Comparison of ENCODE assay signal across 15 cellular contexts in genomic region chr6:157673596-157673995, GRCh38.
DNase-seq lines count a peak whose midpoint lies in the region; ATAC-seq and TF ChIP-seq lines count a peak whose summit lies in the region.
"Had no signal": no experiment of that assay in that cellular context is flagged by ENCODE, and none has a peak within 500 bp of the region (broad histone marks: within the 10 kb centered on the region; RNA-seq: fewer than 3 reads in every experiment).

No MANE protein-coding gene starts in this region.

- no peak for TF ChIP-seq CTCF in upper lobe of right lung (IDR thresholded peaks at IDR 0.05)

- POLR2A ChIA-PET in activated CD4-positive, alpha-beta memory T cell treated with anti-CD3 and anti-CD28 coated beads, Interleukin-2, amount 10 ng/mL, durations not matched to agents 7 days and 5 days (lab: Charles Lee), result no interaction called here
- POLR2A ChIA-PET in CD4-positive, alpha-beta memory T cell (lab: Charles Lee; ENCODE audit: partially characterized antibody), result no interaction called here

- peaks cover 25% of the 10 kb centered on the region for H3K4me1 ChIP-seq in upper lobe of right lung
- no peaks in the 10 kb centered on the region for H3K4me1 ChIP-seq in CD4-positive, alpha-beta memory T cell (ENCODE audit: insufficient read depth, low read length)

- H3K4me3 ChIP-seq in upper lobe of right lung, result no peak overlapping the region
- H3K4me3 ChIP-seq in CD4-positive, alpha-beta memory T cell (ENCODE audit: low read length in 2 of 2), result no peak overlapping the region

- no peaks in the 10 kb centered on the region for H3K36me3 Mint-ChIP-seq in activated CD4-positive, alpha-beta memory T cell treated with anti-CD3 and anti-CD28 coated beads, Interleukin-2, amount 10 ng/mL, durations not matched to agents 7 days and 5 days (ENCODE audit: low read depth)
- no peaks in the 10 kb centered on the region for H3K36me3 Mint-ChIP-seq in CD4-positive, alpha-beta memory T cell
- H3K36me3 Mint-ChIP-seq: CD4-positive, CD25-positive, alpha-beta regulatory T cell had no signal

- H3K9me3 Mint-ChIP-seq in activated CD4-positive, alpha-beta memory T cell treated with anti-CD3 and anti-CD28 coated beads, Interleukin-2, amount 10 ng/mL, durations not matched to agents 7 days and 5 days, result no peaks in the 10 kb centered on the region
- no peaks in the 10 kb centered on the region for H3K9me3 Mint-ChIP-seq in CD4-positive, alpha-beta memory T cell
- H3K9me3 Mint-ChIP-seq: H9, IgD-negative memory B cell had no signal

- no peak for ATAC-seq in upper lobe of right lung
- ATAC-seq: HepG2 had no signal

- H3K36me3 ChIP-seq in upper lobe of right lung, result no peaks in the 10 kb centered on the region
- no peaks in the 10 kb centered on the region for H3K36me3 ChIP-seq in CD4-positive, alpha-beta memory T cell (ENCODE audit: insufficient read depth, low read length)
- H3K36me3 ChIP-seq: BE2C had no signal

- peaks cover 4% of the 10 kb centered on the region for H3K27me3 ChIP-seq in upper lobe of right lung
- H3K27me3 ChIP-seq in CD4-positive, alpha-beta memory T cell (ENCODE audit: insufficient read depth, low read length), result no peaks in the 10 kb centered on the region
- H3K27me3 ChIP-seq: BE2C had no signal

- DNase-seq in NCI-H2171 (lab: John Stamatoyannopoulos, UW) (peak; percentile 12), NCI-H2171 treated with DMSO at 0.1 percent for 48 hours (lab: John Stamatoyannopoulos, UW) (peak; percentile 57), left kidney (ENCODE audit: low read depth, low spot score) (peak; percentile 68), upper lobe of right lung (peak; percentile 20)
- DNase-seq in activated CD4-positive, alpha-beta memory T cell treated with anti-CD3 and anti-CD28 coated beads, Interleukin-2, amount 10 ng/mL, durations not matched to agents 7 days and 5 days, result no peak
- DNase-seq in CD4-positive, alpha-beta memory T cell, result no peak
- DNase-seq: ACHN; BE2C; C1 segment of cervical spinal cord; CD4-positive, CD25-positive, alpha-beta regulatory T cell; DND-41; EL; H9 had no signal

- H3K27ac ChIP-seq in upper lobe of right lung, result no peak overlapping the region
- no peak overlapping the region for H3K27ac ChIP-seq in CD4-positive, alpha-beta memory T cell (ENCODE audit: low read depth, low read length)

- no peaks in the 10 kb centered on the region for H3K4me1 Mint-ChIP-seq in activated CD4-positive, alpha-beta memory T cell treated with anti-CD3 and anti-CD28 coated beads, Interleukin-2, amount 10 ng/mL, durations not matched to agents 7 days and 5 days
- H3K4me1 Mint-ChIP-seq in CD4-positive, alpha-beta memory T cell, result no peaks in the 10 kb centered on the region
- H3K4me1 Mint-ChIP-seq: IgD-negative memory B cell had no signal

- peaks cover 2% of the 10 kb centered on the region for H3K27me3 Mint-ChIP-seq in activated CD4-positive, alpha-beta memory T cell treated with anti-CD3 and anti-CD28 coated beads, Interleukin-2, amount 10 ng/mL, durations not matched to agents 7 days and 5 days
- H3K27me3 Mint-ChIP-seq in CD4-positive, alpha-beta memory T cell, result no peaks in the 10 kb centered on the region
- H3K27me3 Mint-ChIP-seq: IgD-negative memory B cell had no signal

- no peak overlapping the region for H3K27ac Mint-ChIP-seq in activated CD4-positive, alpha-beta memory T cell treated with anti-CD3 and anti-CD28 coated beads, Interleukin-2, amount 10 ng/mL, durations not matched to agents 7 days and 5 days
- H3K27ac Mint-ChIP-seq in CD4-positive, alpha-beta memory T cell, result no peak overlapping the region
- H3K27ac Mint-ChIP-seq: CD4-positive, CD25-positive, alpha-beta regulatory T cell; H9 had no signal

- H3K9me3 ChIP-seq in upper lobe of right lung, result no peaks in the 10 kb centered on the region
- no peaks in the 10 kb centered on the region for H3K9me3 ChIP-seq in CD4-positive, alpha-beta memory T cell (ENCODE audit: control insufficient read depth in 1 of 2, low read length in 2 of 2)
- H3K9me3 ChIP-seq: BE2C had no signal

- CTCF ChIA-PET in activated CD4-positive, alpha-beta memory T cell treated with anti-CD3 and anti-CD28 coated beads, Interleukin-2, amount 10 ng/mL, durations not matched to agents 7 days and 5 days (lab: Charles Lee), result no interaction called here
- CTCF ChIA-PET in CD4-positive, alpha-beta memory T cell (lab: Charles Lee; ENCODE audit: partially characterized antibody), result no interaction called here

- intact Hi-C loops in upper lobe of right lung (cut with DNase I), result no loop called here
- intact Hi-C loops in CD4-positive, alpha-beta memory T cell (cut with micrococcal nuclease), result no loop called here

- no peak overlapping the region for H3K4me3 Mint-ChIP-seq in activated CD4-positive, alpha-beta memory T cell treated with anti-CD3 and anti-CD28 coated beads, Interleukin-2, amount 10 ng/mL, durations not matched to agents 7 days and 5 days
- H3K4me3 Mint-ChIP-seq in CD4-positive, alpha-beta memory T cell, result no peak overlapping the region
- H3K4me3 Mint-ChIP-seq: CD4-positive, CD25-positive, alpha-beta regulatory T cell; H9 had no signal

Comparison
In these comparisons a context has a peak if more than half of its experiments do, and no peak if none do; other contexts are left out.
1. DNase-seq: peak in NCI-H2171 (single experiment), NCI-H2171 treated with DMSO at 0.1 percent for 48 hours (single experiment), left kidney (single experiment) and upper lobe of right lung (single experiment); none in activated CD4-positive, alpha-beta memory T cell treated with anti-CD3 and anti-CD28 coated beads, Interleukin-2, amount 10 ng/mL, durations not matched to agents 7 days and 5 days (single experiment) and CD4-positive, alpha-beta memory T cell (0 of 5).